Comparison of ENCODE assay signal across 9 cellular contexts in the genomic region with DNA sequence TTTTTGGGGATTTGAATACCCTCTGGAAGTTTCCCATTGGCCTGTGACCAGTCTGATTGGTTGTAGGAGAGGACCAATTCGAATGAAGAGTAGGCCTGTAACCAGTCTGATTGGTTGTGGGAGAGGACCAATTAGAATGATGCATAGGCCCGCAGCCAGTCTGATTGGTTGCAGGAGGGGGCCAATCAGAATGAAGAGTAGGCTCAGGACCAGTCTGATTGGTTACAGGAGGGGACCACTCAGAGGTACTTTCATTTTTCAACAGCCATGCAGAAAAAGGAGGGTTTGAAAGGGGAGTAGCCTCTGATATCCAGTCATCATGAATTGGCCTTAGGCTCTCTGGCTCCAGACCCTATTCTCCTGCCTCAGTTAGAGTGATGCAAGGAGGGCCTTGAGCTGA. TPM values are rescaled to one million over a fixed set of nuclear protein-coding genes. Genes with fewer than 3 reads are reported as not detected.
DNase-seq lines count a peak whose midpoint lies in the region; ATAC-seq lines count a peak whose summit lies in the region.
"Had no signal": no experiment of that assay in that cellular context is flagged by ENCODE, and none has a peak within 500 bp of the region (broad histone marks: within the 10 kb centered on the region; RNA-seq: fewer than 3 reads in every experiment).

No MANE protein-coding gene starts in this region.

- H3K27me3 Mint-ChIP-seq in naive B cell, result no peaks in the 10 kb centered on the region

- H3K36me3 ChIP-seq in KOPT-K1 (ENCODE audit: insufficient read depth, low read length), result no peaks in the 10 kb centered on the region

- peak overlapping the region in 4 of 6 donors; percentile 34 to 96 (median 52) for H3K27ac Mint-ChIP-seq in naive B cell

- H3K9me3 Mint-ChIP-seq in naive B cell, result no peaks in the 10 kb centered on the region

- H3K36me3 Mint-ChIP-seq in naive B cell, result no peaks in the 10 kb centered on the region

- peak; percentile 55 for DNase-seq in activated CD4-positive, alpha-beta T cell treated with anti-CD3 and anti-CD28 coated beads for 48 hours
- DNase-seq in activated CD4-positive, alpha-beta T cell treated with anti-CD3 and anti-CD28 coated beads, Interleukin-2, amount 50 U/mL, for 4 hours, result no peak
- DNase-seq in UCSD-AML1 (lab: John Stamatoyannopoulos, UW; ENCODE audit: unreplicated experiment), result peak; percentile 21
- DNase-seq in naive B cell, result no peak
- no peak for DNase-seq in SKM-1 treated with dmso at 0.1 percent for 144 hours (lab: John Stamatoyannopoulos, UW; ENCODE audit: unreplicated experiment)
- no peak for DNase-seq in germinal center (ENCODE audit: low spot score)
- no peak for DNase-seq in NCI-H526 treated with DMSO at 0.1 percent for 48 hours (lab: John Stamatoyannopoulos, UW)
- DNase-seq: NCI-H510A treated with DMSO at 0.1 percent for 48 hours had no signal

- H3K4me3 Mint-ChIP-seq in naive B cell, result peak overlapping the region in 5 of 8 donors; percentile 10 to 41 (median 25)

- H3K9me3 ChIP-seq in KOPT-K1 (ENCODE audit: insufficient read depth, low read length, poor library complexity, severe bottlenecking), result no peaks in the 10 kb centered on the region

- no peak for ATAC-seq in naive B cell (ENCODE audit: low read depth in 2 of 2)

- H3K4me1 Mint-ChIP-seq in naive B cell, result peaks cover 25 to 34% (median 28%) of the 10 kb centered on the region in 3 donors

- H3K27ac ChIP-seq in KOPT-K1 (ENCODE audit: low read depth, low read length, poor library complexity, severe bottlenecking), result peak overlapping the region; percentile 39

RNA-seq across cellular contexts. Expression of a gene that starts 30.4 kb away (rescaled TPM):
- polyA plus RNA-seq in naive B cell (ENCODE audit: low read depth in 6 of 6), result 10 to 100 TPM in 2 of 6 donors, 1 to 10 TPM in 4; 4.9 to 12.1 (median 7.9) TPM

RNA-seq across cellular contexts. Expression of a gene that starts 31.8 kb away (rescaled TPM):
- polyA plus RNA-seq in naive B cell (ENCODE audit: low read depth in 6 of 6), result 10 to 100 TPM; 54.8 to 67.6 (median 56.7) TPM

RNA-seq across cellular contexts. Expression of a gene that starts 42.0 kb away (rescaled TPM):
- polyA plus RNA-seq in naive B cell (ENCODE audit: low read depth in 6 of 6), result 1 to 10 TPM in 5 of 6 donors, not detected in 1; 1.6 to 5.9 (median 2.0) TPM

Comparison
In these comparisons a context has a peak if more than half of its experiments do, and no peak if none do; other contexts are left out.
1. DNase-seq: peak in activated CD4-positive, alpha-beta T cell treated with anti-CD3 and anti-CD28 coated beads for 48 hours (single experiment) and UCSD-AML1 (single experiment); none in activated CD4-positive, alpha-beta T cell treated with anti-CD3 and anti-CD28 coated beads, Interleukin-2, amount 50 U/mL, for 4 hours (0 of 2), naive B cell (single experiment), SKM-1 treated with dmso at 0.1 percent for 144 hours (single experiment), germinal center (single experiment) and NCI-H526 treated with DMSO at 0.1 percent for 48 hours (single experiment).